28 cellular contexts compared by ENCODE assay signal in genomic region chr6:109782401-109783046, GRCh38.
"Had no signal": no experiment of that assay in that cellular context is flagged by ENCODE, and none has a peak within 500 bp of the region (broad histone marks: within the 10 kb centered on the region; RNA-seq: fewer than 3 reads in every experiment).

No MANE protein-coding gene starts in this region.

- H3K9me3 Mint-ChIP-seq: activated T-cell treated with anti-CD3 and anti-CD28 coated beads, Interleukin-2, amount 50 U/mL, for 24 hours; activated T-helper 17 cell treated with anti-CD3 and anti-CD28 coated beads, Interleukin-2, amount 50 U/mL, for 72 hours; immature natural killer cell; naive B cell; type B pancreatic cell; WTC11 had no signal

- H3K4me1 Mint-ChIP-seq: activated T-helper 17 cell treated with anti-CD3 and anti-CD28 coated beads, Interleukin-2, amount 50 U/mL, for 72 hours; immature natural killer cell; neural progenitor cell had no signal

- H3K9ac ChIP-seq: neural progenitor cell had no signal

- FAIRE-seq: bronchial epithelial cell had no signal

- ATAC-seq: activated T-helper 17 cell treated with anti-CD3 and anti-CD28 coated beads, Interleukin-2, amount 50 U/mL, for 72 hours; foreskin keratinocyte; left lobe of liver; lower lobe of right lung had no signal

- H3K27me3 ChIP-seq: esophagus squamous epithelium, foreskin keratinocyte, hepatocyte, neural progenitor cell, sigmoid colon, vagina had no signal

- DNase-seq: activated CD4-positive, alpha-beta T cell treated with anti-CD3 and anti-CD28 coated beads, Interleukin-2, amount 50 U/mL, for 4 hours; activated CD8-positive, alpha-beta memory T cell treated with anti-CD3 and anti-CD28 coated beads for 24 hours; activated CD8-positive, alpha-beta memory T cell treated with anti-CD3 and anti-CD28 coated beads, Interleukin-2, amount 50 U/mL, for 4 hours; activated T-cell treated with anti-CD3 and anti-CD28 coated beads, Interleukin-2, amount 50 U/mL, for 24 hours; amniotic stem cell; esophagus squamous epithelium; foreskin keratinocyte; lower lobe of right lung; naive B cell; retina; sigmoid colon; stimulated activated CD4-positive, alpha-beta T cell treated with anti-CD3 and anti-CD28 coated beads, Interleukin-15, amount 100 ng/mL, for 24 hours; stimulated activated naive CD4-positive, alpha-beta T cell treated with Interleukin-2 at 50 U/mL for 16 hours; T1000 had no signal

- H2AFZ ChIP-seq: hepatocyte, neural progenitor cell had no signal

- H3K79me2 ChIP-seq: hepatocyte had no signal

- H3K27ac ChIP-seq: coronary artery, esophagus squamous epithelium, foreskin keratinocyte, hepatocyte, lower lobe of right lung, neural progenitor cell, sigmoid colon, thoracic aorta, vagina had no signal

- H3K4me1 ChIP-seq: foreskin keratinocyte, lower lobe of right lung, neural progenitor cell, sigmoid colon, vagina had no signal

- H3K4me2 ChIP-seq: hepatocyte, neural progenitor cell, smooth muscle cell had no signal

- H3K9me3 ChIP-seq: esophagus squamous epithelium, lower lobe of right lung, sigmoid colon, thoracic aorta, vagina had no signal

- H3K4me3 Mint-ChIP-seq: activated naive CD8-positive, alpha-beta T cell; activated T-cell treated with anti-CD3 and anti-CD28 coated beads, Interleukin-2, amount 50 U/mL, for 24 hours; activated T-helper 17 cell treated with anti-CD3 and anti-CD28 coated beads, Interleukin-2, amount 50 U/mL, for 72 hours; immature natural killer cell; naive B cell; neural progenitor cell; type B pancreatic cell; WTC11 had no signal

- H3K36me3 ChIP-seq: neural progenitor cell had no signal

- H3K4me3 ChIP-seq: coronary artery, esophagus squamous epithelium, hepatocyte, lower lobe of right lung, neural progenitor cell, sigmoid colon, smooth muscle cell, thoracic aorta, vagina had no signal

- H3K27ac Mint-ChIP-seq: activated naive CD8-positive, alpha-beta T cell; activated T-cell treated with anti-CD3 and anti-CD28 coated beads, Interleukin-2, amount 50 U/mL, for 24 hours; activated T-helper 17 cell treated with anti-CD3 and anti-CD28 coated beads, Interleukin-2, amount 50 U/mL, for 72 hours; neural progenitor cell; progenitor cell of endocrine pancreas; type B pancreatic cell; WTC11 had no signal
